ENCODE assay signal across 1 cellular context in genomic region chr1:207828485-207829158, GRCh38.
TF ChIP-seq lines count a peak whose summit lies in the region.

No MANE protein-coding gene starts in this region.

TF ChIP-seq in GM12878, 131 proteins besides CTCF, POLR2A, EP300 and RAD21 (continued from another document and continues in another):
- TF ChIP-seq ZNF687 (IDR thresholded peaks at IDR 0.05) (peak; percentile 93), SMC3 (IDR thresholded peaks at IDR 0.05; ENCODE audit: borderline replicate concordance, low read length) (peak; percentile 85; the same call in 1 of the 2 replicates), CEBPB (IDR thresholded peaks at IDR 0.05; ENCODE audit: borderline replicate concordance in 1 of 2, low read depth in 2 of 2, low read length in 2 of 2) (no peak), EZH2 (IDR thresholded peaks at IDR 0.05; ENCODE audit: borderline replicate concordance, control insufficient read depth, low read depth, low read length) (no peak), SKIL (IDR thresholded peaks at IDR 0.05; ENCODE audit: low read depth, poor library complexity, severe bottlenecking) (peak; percentile 54), ZNF217 (IDR thresholded peaks at IDR 0.05) (no peak), IRF4 (IDR thresholded peaks at IDR 0.05; ENCODE audit: low read depth, low read length) (no peak), KLF5 (IDR thresholded peaks at IDR 0.05; ENCODE audit: partially characterized antibody) (peak; percentile 22), SMAD5 (IDR thresholded peaks at IDR 0.05; ENCODE audit: low read depth) (no peak), STAT3 (IDR thresholded peaks at IDR 0.05; ENCODE audit: low read depth, low read length) (no peak), E2F8 (IDR thresholded peaks at IDR 0.05; ENCODE audit: low read depth, partially characterized antibody) (no peak), HCFC1 (IDR thresholded peaks at IDR 0.05; ENCODE audit: low read length) (no peak), MTA2 (IDR thresholded peaks at IDR 0.05; ENCODE audit: low read depth) (0 out of 2 replicates have a peak, but pooled peaks have one; percentile 25), SUPT20H (IDR thresholded peaks at IDR 0.05; ENCODE audit: borderline replicate concordance, control insufficient read depth, low read depth, low read length) (no peak), ZNF622 (IDR thresholded peaks at IDR 0.05) (no peak), ATF7 (IDR thresholded peaks at IDR 0.05; ENCODE audit: low read depth) (0 out of 2 replicates have a peak, but pooled peaks have one; percentile 8), IKZF2 (IDR thresholded peaks at IDR 0.05) (peak; percentile 76 to 77), SREBF2 (IDR thresholded peaks at IDR 0.05; ENCODE audit: low read length) (no peak), HDGF (IDR thresholded peaks at IDR 0.05) (0 out of 2 replicates have a peak, but pooled peaks have one; percentile 11), MYC (IDR thresholded peaks at IDR 0.05; ENCODE audit: insufficient read depth, insufficient read length, insufficient replicate concordance, low read length, severe bottlenecking) (no peak), HDAC2 (IDR thresholded peaks at IDR 0.05) (no peak), IKZF1 (conservative IDR thresholded peaks at IDR 0.05) (peak; percentile 65), CREM (IDR thresholded peaks at IDR 0.05; ENCODE audit: low read depth) (no peak), SPI1 (IDR thresholded peaks at IDR 0.05; ENCODE audit: borderline replicate concordance, insufficient read depth, low read depth, low read length) (peak; percentile 81), RUNX3 (IDR thresholded peaks at IDR 0.05; ENCODE audit: low read length) (peak; percentile 34; the same call in 1 of the 2 replicates), ZBTB11 (CRISPR knock-in tag; IDR thresholded peaks at IDR 0.05) (no peak), ZZZ3 (IDR thresholded peaks at IDR 0.05; ENCODE audit: control insufficient read depth, insufficient read length, low read depth) (no peak), EGR1 (IDR thresholded peaks at IDR 0.05; ENCODE audit: borderline replicate concordance in 1 of 2, low read depth in 2 of 2, low read length in 2 of 2) (no peak), POU2F2 (IDR thresholded peaks at IDR 0.05; ENCODE audit: borderline replicate concordance, low read depth, low read length) (peak; percentile 58; the same call in 1 of the 3 replicates), EED (IDR thresholded peaks at IDR 0.05; ENCODE audit: low read depth) (peak; percentile 55; the same call in 1 of the 2 replicates), PRDM15 (CRISPR knock-in tag; IDR thresholded peaks at IDR 0.05) (0 out of 2 replicates have a peak, but pooled peaks have one; percentile 50), CREB1 (IDR thresholded peaks at IDR 0.05; ENCODE audit: low read depth) (no peak), SRF (IDR thresholded peaks at IDR 0.05; ENCODE audit: low read depth in 2 of 2, low read length in 2 of 2) (no peak), ZSCAN29 (IDR thresholded peaks at IDR 0.05) (no peak), HDAC6 (IDR thresholded peaks at IDR 0.05; ENCODE audit: unreplicated experiment) (no peak), RELB (IDR thresholded peaks at IDR 0.05; ENCODE audit: low read depth) (peak; percentile 66; the same call in 1 of the 2 replicates), FOXM1 (IDR thresholded peaks at IDR 0.05; ENCODE audit: low read depth, low read length) (no peak), NR2C2 (IDR thresholded peaks at IDR 0.05; ENCODE audit: borderline replicate concordance, control insufficient read depth, insufficient read length, low read depth) (no peak), PML (IDR thresholded peaks at IDR 0.05; ENCODE audit: low read length) (no peak), LARP7 (IDR thresholded peaks at IDR 0.05) (no peak), ZBTB4 (CRISPR knock-in tag; IDR thresholded peaks at IDR 0.05) (no peak), POLR2AphosphoS5 (IDR thresholded peaks at IDR 0.05; ENCODE audit: low read length) (no peak)
